8 cellular contexts compared by ENCODE assay signal in genomic region chr19:2274185-2274711, GRCh38. TPM values are rescaled to one million over a fixed set of nuclear protein-coding genes. Genes with fewer than 3 reads are reported as not detected.
DNase-seq lines count a peak whose midpoint lies in the region; ATAC-seq, FAIRE-seq and TF ChIP-seq lines count a peak whose summit lies in the region.

No MANE protein-coding gene starts in this region.

- peak overlapping the region; percentile 50 for H3K4me3 Mint-ChIP-seq in MCF 10A (ENCODE audit: unreplicated experiment)
- H3K4me3 Mint-ChIP-seq in nephron progenitor cell, result peak overlapping the region; percentile 77

- H3K27ac Mint-ChIP-seq in MCF 10A (ENCODE audit: low read depth, unreplicated experiment) (no peak overlapping the region), nephron progenitor cell (peak overlapping the region; percentile 68)

- peak overlapping the region; percentile 31; the same call in 1 of the 2 replicates for H3K4me2 ChIP-seq in IMR-90 (ENCODE audit: low read depth, low read length)

- H3K4me1 ChIP-seq in IMR-90 (ENCODE audit: control insufficient read depth, insufficient read depth, low read length), result peaks cover 14% of the 10 kb centered on the region

- TF ChIP-seq RAD21 in IMR-90 (IDR thresholded peaks at IDR 0.05; ENCODE audit: low read length), result no peak

- peaks cover 19% of the 10 kb centered on the region for H3K4me1 Mint-ChIP-seq in MCF 10A (ENCODE audit: insufficient read depth, unreplicated experiment)
- peaks cover 36% of the 10 kb centered on the region for H3K4me1 Mint-ChIP-seq in nephron progenitor cell

- H2BK5ac ChIP-seq in IMR-90 (ENCODE audit: low read depth, low read length, poor library complexity, severe bottlenecking), result no peak overlapping the region

- H2BK20ac ChIP-seq in IMR-90 (ENCODE audit: low read depth, low read length), result no peak overlapping the region

- H4K5ac ChIP-seq in IMR-90 (ENCODE audit: low read depth, low read length), result no peak overlapping the region

- 0 out of 2 replicates have a peak overlapping the region, but pooled peaks have one; percentile 20 for H3K9ac ChIP-seq in IMR-90 (ENCODE audit: low read depth, low read length)

- H3K27ac ChIP-seq in IMR-90 (ENCODE audit: insufficient read depth, low read length), result no peak overlapping the region

- FAIRE-seq in GM19239 (lab: Jason Lieb, UNC), result no peak

- in situ Hi-C loops in IMR-90 (cut with MboI; ENCODE audit: low sequenced_read_pairs), result loop anchor here (10.0 kb wide), 1 partner anchor 341 kb away; no protein-coding TSS in a partner anchor

- ATAC-seq in IMR-90 (ENCODE audit: low read depth), result no peak
- no peak for ATAC-seq in HG02588 (IDR thresholded peaks at IDR 0.05; ENCODE audit: unreplicated experiment)

- intact Hi-C loops in IMR-90 (cut with micrococcal nuclease), result loop anchor here (5.0 kb wide), 1 partner anchor 117 kb away; no protein-coding TSS in a partner anchor
- intact Hi-C loops in MCF 10A (cut with micrococcal nuclease), result loop anchor here (10.0 kb wide), 1 partner anchor 341 kb away; no protein-coding TSS in a partner anchor

- TF ChIP-seq CTCF in AG09309 (IDR thresholded peaks at IDR 0.05; ENCODE audit: control insufficient read depth, insufficient read depth, low read depth, low read length, missing control alignments) (no peak), IMR-90 (conservative IDR thresholded peaks at IDR 0.05; ENCODE audit: low read depth, low read length) (no peak), MCF 10A (IDR thresholded peaks at IDR 0.05; ENCODE audit: unreplicated experiment) (no peak), nephron progenitor cell (IDR thresholded peaks at IDR 0.05) (no peak)

- no peak for DNase-seq in AG09309 (ENCODE audit: low read depth)
- DNase-seq in IMR-90, result no peak
- no peak for DNase-seq in MCF 10A (ENCODE audit: unreplicated experiment)
- DNase-seq in nephron progenitor cell, result no peak
- no peak for DNase-seq in stimulated activated CD4-positive, alpha-beta T cell treated with anti-CD3 and anti-CD28 coated beads, Interleukin-4, amount 100 ng/mL, for 4 hours
- no peak for DNase-seq in HEK293T (ENCODE audit: extremely low spot score)
- DNase-seq in GM19239 (ENCODE audit: insufficient read length, low spot score), result no peak

- H3K14ac ChIP-seq in IMR-90 (replicated peaks; ENCODE audit: low read depth, low read length), result no peak overlapping the region

- no peaks in the 10 kb centered on the region; the same call in 1 of the 2 replicates for H3K9me1 ChIP-seq in IMR-90 (ENCODE audit: insufficient read depth, low read length)

- no peak overlapping the region for H2BK120ac ChIP-seq in IMR-90 (ENCODE audit: low read depth, low read length)

- H2AK9ac ChIP-seq in IMR-90 (replicated peaks; ENCODE audit: low read depth, low read length, poor library complexity), result peak overlapping the region; percentile 25

- no peak overlapping the region; a peak in 1 of 4 replicates for H4K8ac ChIP-seq in IMR-90 (ENCODE audit: low read depth in 2 of 2, low read length in 2 of 2)

- CTCF ChIA-PET in IMR-90 (lab: Yijun Ruan, JAX), result interaction anchor here (0.6 kb wide), 1 partner anchor 29 kb away, joined by 5 read pairs; no protein-coding TSS in a partner anchor
- CTCF ChIA-PET in MCF 10A (lab: Yijun Ruan, JAX), result interaction anchor here (0.5 to 2.4 kb wide), 16 partner anchors 9 to 133 kb away, joined by 3 to 10 read pairs (median 4); partner anchors contain the start of gene PLEKHJ1
- CTCF ChIA-PET in HEK293T (lab: Yijun Ruan, JAX), result interaction anchor here (0.5 to 1.7 kb wide), 7 partner anchors 11 to 118 kb away, joined by 3 to 4 read pairs (median 4); partner anchors contain the start of gene PLEKHJ1

- no peak for TF ChIP-seq POLR2A in IMR-90 (IDR thresholded peaks at IDR 0.05; ENCODE audit: low read depth, low read length)

- H3K4ac ChIP-seq in IMR-90 (ENCODE audit: low read depth, low read length), result no peak overlapping the region

- H3K9me3 ChIP-seq in IMR-90 (ENCODE audit: control insufficient read depth, insufficient read depth, low read length), result no peaks in the 10 kb centered on the region

- H3K18ac ChIP-seq in IMR-90 (ENCODE audit: low read depth, low read length), result no peak overlapping the region

- H3K36me3 Mint-ChIP-seq in MCF 10A (ENCODE audit: insufficient read depth, unreplicated experiment) (peaks cover 64% of the 10 kb centered on the region), nephron progenitor cell (ENCODE audit: low read depth) (peaks cover 27% of the 10 kb centered on the region)

- dilution Hi-C loops in IMR-90 (cut with HindIII; ENCODE audit: low sequenced_read_pairs, unreplicated experiment), result no loop called here

- H3K36me3 ChIP-seq in IMR-90 (ENCODE audit: control insufficient read depth, insufficient read depth, low read length), result peaks cover 34% of the 10 kb centered on the region

- H3K27me3 ChIP-seq in IMR-90 (ENCODE audit: control insufficient read depth, insufficient read depth, low read length), result no peaks in the 10 kb centered on the region

- H3K27me3 Mint-ChIP-seq in MCF 10A (ENCODE audit: insufficient read depth, unreplicated experiment) (no peaks in the 10 kb centered on the region), nephron progenitor cell (ENCODE audit: low read depth, poor library complexity) (peaks cover 12% of the 10 kb centered on the region)

- no peak overlapping the region for H3K56ac ChIP-seq in IMR-90 (ENCODE audit: extremely low read depth, insufficient read depth, low read length)

- whole genome bisulfite sequencing in IMR-90 (ENCODE audit: extremely low coverage in 2 of 2, insufficient read length in 1 of 2), 2 experiments, result 81% methylated on average over 4 of the region's 9 CpGs; no CpG with 5 or more reads in 1 of the 2 experiments

- H3K4me3 ChIP-seq in AG09309 (ENCODE audit: control insufficient read depth, low read depth, low read length), result peak overlapping the region; percentile 37; the same call in 1 of the 2 replicates
- H3K4me3 ChIP-seq in IMR-90 (ENCODE audit: insufficient read depth, low read depth, low read length), result no peak overlapping the region

- H3K79me1 ChIP-seq in IMR-90 (ENCODE audit: low read depth in 1 of 2, low read length in 2 of 2), result peaks cover 7 to 42% of the 10 kb centered on the region in 2 experiments

- H3K9me3 Mint-ChIP-seq in MCF 10A (ENCODE audit: unreplicated experiment) (no peaks in the 10 kb centered on the region), nephron progenitor cell (no peaks in the 10 kb centered on the region)

- H4K20me1 ChIP-seq in IMR-90 (ENCODE audit: insufficient read depth, low read length), result peaks cover 78% of the 10 kb centered on the region

- no TSS peak for BruUV-seq in IMR-90 (replicated peaks; lab: Mats Ljungman, UMichigan)
- BruUV-seq in MCF 10A (replicated peaks; lab: Mats Ljungman, UMichigan), result no TSS peak

- H4K91ac ChIP-seq in IMR-90 (ENCODE audit: insufficient read depth, low read depth, low read length), result no peak overlapping the region

- no peak overlapping the region for H2BK15ac ChIP-seq in IMR-90 (ENCODE audit: low read depth, low read length)

- POLR2A ChIA-PET in IMR-90 (lab: Charles Lee; ENCODE audit: unreplicated experiment), result interaction anchor here (0.5 to 0.6 kb wide), 2 partner anchors 338 to 644 kb away, joined by 3 to 4 read pairs; no protein-coding TSS in a partner anchor
- POLR2A ChIA-PET in MCF 10A (lab: Yijun Ruan, JAX), result interaction anchor here (0.8 to 1.5 kb wide), 2 partner anchors 35 to 37 kb away, joined by 3 read pairs; no protein-coding TSS in a partner anchor
- POLR2A ChIA-PET in HEK293T (lab: Yijun Ruan, JAX), result interaction anchor here (1.3 to 1.9 kb wide), 4 partner anchors 11 to 118 kb away, joined by 3 to 5 read pairs (median 4); no protein-coding TSS in a partner anchor

- no peak overlapping the region for H2AK5ac ChIP-seq in IMR-90 (ENCODE audit: low read depth, low read length)

- H3K23ac ChIP-seq in IMR-90 (ENCODE audit: low read depth, low read length), result no peak overlapping the region

- no peak overlapping the region for H2AFZ ChIP-seq in IMR-90 (replicated peaks; ENCODE audit: low read length, poor library complexity)

TF ChIP-seq in IMR-90, 13 proteins besides CTCF, POLR2A, EP300 and RAD21:
- TF ChIP-seq NFE2L2 (IDR thresholded peaks at IDR 0.05; ENCODE audit: low read depth, low read length) (no peak), CEBPB (IDR thresholded peaks at IDR 0.05; ENCODE audit: low read depth, low read length) (peak; percentile 20; the same call in 1 of the 2 replicates)

TF ChIP-seq in HEK293T, 16 proteins besides CTCF, POLR2A, EP300 and RAD21 (continues in another document):
- no peak for TF ChIP-seq FOXK2 (IDR thresholded peaks at IDR 0.05)
- no peak for TF ChIP-seq SUZ12 (IDR thresholded peaks at IDR 0.05)
- TF ChIP-seq L3MBTL2 (conservative IDR thresholded peaks at IDR 0.05), result no peak
- TF ChIP-seq NFRKB (IDR thresholded peaks at IDR 0.05), result no peak
- TF ChIP-seq HDGF (IDR thresholded peaks at IDR 0.05; ENCODE audit: borderline replicate concordance), result no peak
- TF ChIP-seq BHLHE40 (IDR thresholded peaks at IDR 0.05; ENCODE audit: borderline replicate concordance), result no peak
- no peak for TF ChIP-seq ARNT (IDR thresholded peaks at IDR 0.05)
- no peak for TF ChIP-seq TARDBP (IDR thresholded peaks at IDR 0.05)

RNA-seq across cellular contexts. Expression of gene PEAK3, which starts 7.7 kb away (rescaled TPM):
- under 0.01 TPM in 1 of 2 replicates, not detected in the other for total RNA-seq in IMR-90 (2012; rRNA removed)
- 0.09 and 0.19 TPM in 2 replicates for polyA plus RNA-seq in IMR-90 (2012; rRNA removed)
- polyA plus RNA-seq in IMR-90 (2012; cell fraction: cytosol; rRNA removed), result 0.09 and 0.15 TPM in 2 replicates
- polyA plus RNA-seq in IMR-90 (2012; cell fraction: nucleus; rRNA removed; ENCODE audit: low replicate concordance), result 0.14 TPM in 1 of 2 replicates, not detected in the other
- total RNA-seq in MCF 10A (2022), result not detected in 2 replicates

RNA-seq across cellular contexts. Expression of gene JSRP1, which starts 18.0 kb away (rescaled TPM):
- total RNA-seq in IMR-90 (2012; rRNA removed) (not detected in 2 replicates), MCF 10A (2022) (0.37 and 0.49 TPM in 2 replicates)
- not detected in 2 replicates for polyA plus RNA-seq in IMR-90 (2012; rRNA removed)
- polyA plus RNA-seq in IMR-90 (2012; cell fraction: cytosol; rRNA removed), result 0.07 and 0.18 TPM in 2 replicates
- 0.62 and 0.78 TPM in 2 replicates for polyA plus RNA-seq in IMR-90 (2012; cell fraction: nucleus; rRNA removed; ENCODE audit: low replicate concordance)

RNA-seq across cellular contexts. Expression of gene AMH, which starts 25.1 kb away (rescaled TPM):
- total RNA-seq in IMR-90 (2012; rRNA removed), result under 0.01 TPM in 1 of 2 replicates, not detected in the other
- polyA plus RNA-seq in IMR-90 (2012; rRNA removed), result 0.86 and 1.5 TPM in 2 replicates
- polyA plus RNA-seq in IMR-90 (2012; cell fraction: cytosol; rRNA removed), result 0.06 and 0.22 TPM in 2 replicates
- 9.1 and 40.5 TPM in 2 replicates for polyA plus RNA-seq in IMR-90 (2012; cell fraction: nucleus; rRNA removed; ENCODE audit: low replicate concordance)
- 11.9 and 21.2 TPM in 2 replicates for total RNA-seq in MCF 10A (2022)

RNA-seq across cellular contexts. Expression of gene LINGO3, which starts 33.7 kb away (rescaled TPM):
- not detected in 2 replicates for total RNA-seq in IMR-90 (2012; rRNA removed)
- not detected in 2 replicates for polyA plus RNA-seq in IMR-90 (2012; rRNA removed)
- polyA plus RNA-seq in IMR-90 (2012; cell fraction: cytosol; rRNA removed), result 0.03 TPM in 1 of 2 replicates, not detected in the other
- polyA plus RNA-seq in IMR-90 (2012; cell fraction: nucleus; rRNA removed; ENCODE audit: low replicate concordance), result not detected in 2 replicates
- not detected in 2 replicates for total RNA-seq in MCF 10A (2022)

RNA-seq across cellular contexts. Expression of gene SF3A2, which starts 37.6 kb away (rescaled TPM):
- total RNA-seq in IMR-90 (2012; rRNA removed) (4.8 and 7.5 TPM in 2 replicates), MCF 10A (2022) (101 and 119 TPM in 2 replicates)
- polyA plus RNA-seq in IMR-90 (2012; rRNA removed), result 29.8 and 34.5 TPM in 2 replicates
- polyA plus RNA-seq in IMR-90 (2012; cell fraction: cytosol; rRNA removed), result 18.6 and 34.5 TPM in 2 replicates
- 82.8 and 174 TPM in 2 replicates for polyA plus RNA-seq in IMR-90 (2012; cell fraction: nucleus; rRNA removed; ENCODE audit: low replicate concordance)

Comparison
In these comparisons a context has a peak if more than half of its experiments do, and no peak if none do; other contexts are left out.
1. RNA of gene AMH, which starts 25.1 kb away (total RNA-seq): 11.9 to 21.2 TPM in MCF 10A; under 0.01 TPM in IMR-90; every median in the first group is over 10 times any median in the second.